In genomic region chr17:10523043-10523442, GRCh38 we compare ENCODE assay signal across 38 cellular contexts. TPM values are rescaled to one million over a fixed set of nuclear protein-coding genes. Genes with fewer than 3 reads are reported as not detected.
"Had no signal": no experiment of that assay in that cellular context is flagged by ENCODE, and none has a peak within 500 bp of the region (broad histone marks: within the 10 kb centered on the region; RNA-seq: fewer than 3 reads in every experiment).

No MANE protein-coding gene starts in this region.

- H3K4me3 ChIP-seq: adrenal gland, body of pancreas, breast epithelium had no signal

- H3K4me1 Mint-ChIP-seq: activated B cell treated with CpG ODN at 0.5 μM for 24 hours; activated CD4-positive, alpha-beta T cell treated with anti-CD3 and anti-CD28 coated beads, Interleukin-2, amount 10 ng/mL, durations not matched to agents 24 days and 14 days; activated naive CD8-positive, alpha-beta T cell treated with anti-CD3 and anti-CD28 coated beads for 36 hours; activated T-helper 17 cell treated with anti-CD3 and anti-CD28 coated beads, Interleukin-2, amount 50 U/mL, for 72 hours had no signal

- H3K9me3 ChIP-seq: adrenal gland, body of pancreas, breast epithelium had no signal

- H3K27ac Mint-ChIP-seq: activated B cell treated with CpG ODN at 0.5 μM for 24 hours; activated CD4-positive, alpha-beta memory T cell treated with anti-CD3 and anti-CD28 coated beads for 36 hours; activated CD4-positive, alpha-beta T cell treated with anti-CD3 and anti-CD28 coated beads, Interleukin-2, amount 10 ng/mL, durations not matched to agents 24 days and 14 days; activated CD8-positive, alpha-beta T cell treated with anti-CD3 and anti-CD28 coated beads for 36 hours; activated naive CD4-positive, alpha-beta T cell treated with anti-CD3 and anti-CD28 coated beads for 36 hours; activated naive CD4-positive, alpha-beta T cell treated with anti-CD3 and anti-CD28 coated beads, Interleukin-2, amount 50 U/mL, for 72 hours; activated naive CD8-positive, alpha-beta T cell treated with anti-CD3 and anti-CD28 coated beads for 36 hours; activated T-cell treated with anti-CD3 and anti-CD28 coated beads, Interleukin-2, amount 50 U/mL, for 72 hours; activated T-helper 1 cell treated with anti-CD3 and anti-CD28 coated beads, Interleukin-12 subunit alpha, Interleukin-12 subunit beta, Interleukin-2, Interleukin-4 antibody, amounts not matched to agents 30 ng/mL and 10 ng/mL and 1 ng/mL, durations not matched to agents 14 hours and 24 hours and 36 hours; activated T-helper 17 cell treated with anti-CD3 and anti-CD28 coated beads, Interleukin-2, amount 50 U/mL, for 72 hours; T-helper 1 cell treated with Interleukin-12 subunit alpha and Interleukin-12 subunit beta and Interleukin-4 antibody, amounts not matched to agents 30 μg/mL and 1 μg/mL, for 36 hours; T-helper 2 cell treated with Interferon-gamma antibody and Interleukin-4, amounts not matched to agents 5 μg/mL and 100 μg/mL, for 36 hours had no signal

- H3K4me3 Mint-ChIP-seq: activated B cell treated with CpG ODN at 0.5 μM for 24 hours; activated CD4-positive, alpha-beta memory T cell treated with anti-CD3 and anti-CD28 coated beads for 36 hours; activated CD4-positive, alpha-beta T cell treated with anti-CD3 and anti-CD28 coated beads, Interleukin-2, amount 10 ng/mL, durations not matched to agents 24 days and 14 days; activated CD8-positive, alpha-beta T cell treated with anti-CD3 and anti-CD28 coated beads for 36 hours; activated naive CD4-positive, alpha-beta T cell treated with anti-CD3 and anti-CD28 coated beads for 36 hours; activated naive CD8-positive, alpha-beta T cell treated with anti-CD3 and anti-CD28 coated beads for 36 hours; activated T-cell treated with anti-CD3 and anti-CD28 coated beads, Interleukin-2, amount 50 U/mL, for 4 hours; activated T-cell treated with anti-CD3 and anti-CD28 coated beads, Interleukin-2, amount 50 U/mL, for 72 hours; activated T-helper 1 cell treated with anti-CD3 and anti-CD28 coated beads, Interleukin-12 subunit alpha, Interleukin-12 subunit beta, Interleukin-2, Interleukin-4 antibody, amounts not matched to agents 30 ng/mL and 10 ng/mL and 1 ng/mL, durations not matched to agents 14 hours and 24 hours and 36 hours; activated T-helper 17 cell treated with anti-CD3 and anti-CD28 coated beads, Interleukin-2, amount 50 U/mL, for 72 hours; T-helper 1 cell treated with Interleukin-12 subunit alpha and Interleukin-12 subunit beta and Interleukin-4 antibody, amounts not matched to agents 30 μg/mL and 1 μg/mL, for 36 hours; T-helper 2 cell treated with Interferon-gamma antibody and Interleukin-4, amounts not matched to agents 5 μg/mL and 100 μg/mL, for 36 hours had no signal

- DNase-seq: activated B cell treated with CpG ODN at 0.5 μM for 24 hours; activated CD4-positive, alpha-beta memory T cell treated with anti-CD3 and anti-CD28 coated beads for 36 hours; activated CD4-positive, alpha-beta T cell treated with anti-CD3 and anti-CD28 coated beads for 4 hours; activated CD4-positive, alpha-beta T cell treated with anti-CD3 and anti-CD28 coated beads, Interleukin-2, amount 10 ng/mL, durations not matched to agents 24 days and 14 days; activated CD4-positive, alpha-beta T cell treated with anti-CD3 and anti-CD28 coated beads, Interleukin-2, amount 50 U/mL, for 1 hour; activated CD4-positive, alpha-beta T cell treated with anti-CD3 and anti-CD28 coated beads, Interleukin-2, amount 50 U/mL, for 4 hours; activated CD4-positive, CD25-positive, alpha-beta regulatory T cell treated with anti-CD3 and anti-CD28 coated beads, Interleukin-2, amount 50 U/mL, for 72 hours; activated CD8-positive, alpha-beta memory T cell treated with anti-CD3 and anti-CD28 coated beads, Interleukin-2, amount 50 U/mL, for 4 hours; activated CD8-positive, alpha-beta T cell treated with anti-CD3 and anti-CD28 coated beads for 36 hours; activated effector memory CD4-positive, alpha-beta T cell treated with anti-CD3 and anti-CD28 coated beads, Interleukin-2, amount 50 U/mL, for 16 hours; activated gamma-delta T cell treated with Interleukin-2 at 50 U/mL for 16 hours; activated naive CD4-positive, alpha-beta T cell; activated naive CD4-positive, alpha-beta T cell treated with anti-CD3 and anti-CD28 coated beads for 36 hours; activated naive CD4-positive, alpha-beta T cell treated with anti-CD3 and anti-CD28 coated beads, Interleukin-2, amount 50 U/mL, for 16 hours; activated naive CD8-positive, alpha-beta T cell treated with anti-CD3 and anti-CD28 coated beads for 36 hours; activated T-cell treated with anti-CD3 and anti-CD28 coated beads for 4 hours; activated T-cell treated with anti-CD3 and anti-CD28 coated beads, Interleukin-2, amount 50 U/mL, for 1 hour; activated T-cell treated with anti-CD3 and anti-CD28 coated beads, Interleukin-2, amount 50 U/mL, for 4 hours; activated T-cell treated with anti-CD3 and anti-CD28 coated beads, Interleukin-2, amount 50 U/mL, for 72 hours; adrenal gland; amniotic stem cell; aorta; body of pancreas; brain microvascular endothelial cell; central memory CD4-positive, alpha-beta T cell; T-helper 2 cell; T-helper 9 cell had no signal

- H3K36me3 Mint-ChIP-seq: activated CD4-positive, alpha-beta memory T cell treated with anti-CD3 and anti-CD28 coated beads for 36 hours; activated naive CD4-positive, alpha-beta T cell treated with anti-CD3 and anti-CD28 coated beads, Interleukin-2, amount 50 U/mL, for 72 hours; activated naive CD8-positive, alpha-beta T cell treated with anti-CD3 and anti-CD28 coated beads for 36 hours had no signal

- H3K27ac ChIP-seq: adrenal gland, body of pancreas, brain microvascular endothelial cell, breast epithelium, VCaP had no signal

- H3K9me3 Mint-ChIP-seq: activated B cell treated with CpG ODN at 0.5 μM for 24 hours; activated CD4-positive, alpha-beta memory T cell treated with anti-CD3 and anti-CD28 coated beads for 36 hours; activated CD4-positive, alpha-beta T cell treated with anti-CD3 and anti-CD28 coated beads, Interleukin-2, amount 10 ng/mL, durations not matched to agents 24 days and 14 days; activated CD8-positive, alpha-beta T cell treated with anti-CD3 and anti-CD28 coated beads for 36 hours; activated naive CD8-positive, alpha-beta T cell treated with anti-CD3 and anti-CD28 coated beads for 36 hours; activated T-helper 1 cell treated with anti-CD3 and anti-CD28 coated beads, Interleukin-12 subunit alpha, Interleukin-12 subunit beta, Interleukin-2, Interleukin-4 antibody, amounts not matched to agents 30 ng/mL and 10 ng/mL and 1 ng/mL, durations not matched to agents 14 hours and 24 hours and 36 hours; T-helper 2 cell treated with Interferon-gamma antibody and Interleukin-4, amounts not matched to agents 5 μg/mL and 100 μg/mL, for 36 hours had no signal

- H3K4me1 ChIP-seq: adrenal gland, body of pancreas, breast epithelium had no signal

- H3K27me3 Mint-ChIP-seq: activated B cell treated with CpG ODN at 0.5 μM for 24 hours; activated CD4-positive, alpha-beta T cell treated with anti-CD3 and anti-CD28 coated beads, Interleukin-2, amount 10 ng/mL, durations not matched to agents 24 days and 14 days had no signal

- ATAC-seq: activated CD8-positive, alpha-beta T cell treated with anti-CD3 and anti-CD28 coated beads for 36 hours; activated naive CD4-positive, alpha-beta T cell treated with anti-CD3 and anti-CD28 coated beads, Interleukin-2, amount 50 U/mL, for 72 hours; activated T-cell treated with anti-CD3 and anti-CD28 coated beads, Interleukin-2, amount 50 U/mL, for 4 hours; activated T-cell treated with anti-CD3 and anti-CD28 coated beads, Interleukin-2, amount 50 U/mL, for 72 hours; activated T-helper 17 cell treated with anti-CD3 and anti-CD28 coated beads, Interleukin-2, amount 50 U/mL, for 72 hours; body of pancreas had no signal

- H3K36me3 ChIP-seq: adrenal gland, brain microvascular endothelial cell, breast epithelium had no signal

- H3K27me3 ChIP-seq: adrenal gland, body of pancreas, brain microvascular endothelial cell, breast epithelium had no signal

RNA-seq across cellular contexts. Expression of gene MYH1, which starts 4.7 kb away (rescaled TPM):
- total RNA-seq: activated B cell treated with CpG ODN at 0.5 μM for 24 hours; activated CD4-positive, alpha-beta memory T cell treated with anti-CD3 and anti-CD28 coated beads for 36 hours; activated CD4-positive, alpha-beta T cell treated with anti-CD3 and anti-CD28 coated beads, Interleukin-2, amount 10 ng/mL, durations not matched to agents 24 days and 14 days; activated CD8-positive, alpha-beta memory T cell treated with anti-CD3 and anti-CD28 coated beads for 36 hours; activated CD8-positive, alpha-beta T cell treated with anti-CD3 and anti-CD28 coated beads for 36 hours; activated naive CD4-positive, alpha-beta T cell treated with anti-CD3 and anti-CD28 coated beads for 36 hours; activated naive CD4-positive, alpha-beta T cell treated with anti-CD3 and anti-CD28 coated beads, Interleukin-2, amount 50 U/mL, for 72 hours; activated naive CD8-positive, alpha-beta T cell treated with anti-CD3 and anti-CD28 coated beads for 36 hours; activated T-cell treated with anti-CD3 and anti-CD28 coated beads, Interleukin-2, amount 50 U/mL, for 4 hours; activated T-cell treated with anti-CD3 and anti-CD28 coated beads, Interleukin-2, amount 50 U/mL, for 72 hours; activated T-helper 1 cell treated with anti-CD3 and anti-CD28 coated beads, Interleukin-12 subunit alpha, Interleukin-12 subunit beta, Interleukin-2, Interleukin-4 antibody, amounts not matched to agents 30 ng/mL and 10 ng/mL and 1 ng/mL, durations not matched to agents 14 hours and 24 hours and 36 hours; activated T-helper 17 cell treated with anti-CD3 and anti-CD28 coated beads, Interleukin-2, amount 50 U/mL, for 72 hours; aorta; astrocyte; body of pancreas had no signal

RNA-seq across cellular contexts. Expression of gene MYH2, which starts 26.4 kb away (rescaled TPM):
- total RNA-seq: activated B cell treated with CpG ODN at 0.5 μM for 24 hours; activated CD4-positive, alpha-beta memory T cell treated with anti-CD3 and anti-CD28 coated beads for 36 hours; activated CD4-positive, alpha-beta T cell treated with anti-CD3 and anti-CD28 coated beads, Interleukin-2, amount 10 ng/mL, durations not matched to agents 24 days and 14 days; activated CD8-positive, alpha-beta memory T cell treated with anti-CD3 and anti-CD28 coated beads for 36 hours; activated CD8-positive, alpha-beta T cell treated with anti-CD3 and anti-CD28 coated beads for 36 hours; activated naive CD4-positive, alpha-beta T cell treated with anti-CD3 and anti-CD28 coated beads for 36 hours; activated naive CD4-positive, alpha-beta T cell treated with anti-CD3 and anti-CD28 coated beads, Interleukin-2, amount 50 U/mL, for 72 hours; activated naive CD8-positive, alpha-beta T cell treated with anti-CD3 and anti-CD28 coated beads for 36 hours; activated T-cell treated with anti-CD3 and anti-CD28 coated beads, Interleukin-2, amount 50 U/mL, for 4 hours; activated T-cell treated with anti-CD3 and anti-CD28 coated beads, Interleukin-2, amount 50 U/mL, for 72 hours; activated T-helper 1 cell treated with anti-CD3 and anti-CD28 coated beads, Interleukin-12 subunit alpha, Interleukin-12 subunit beta, Interleukin-2, Interleukin-4 antibody, amounts not matched to agents 30 ng/mL and 10 ng/mL and 1 ng/mL, durations not matched to agents 14 hours and 24 hours and 36 hours; activated T-helper 17 cell treated with anti-CD3 and anti-CD28 coated beads, Interleukin-2, amount 50 U/mL, for 72 hours; aorta; body of pancreas had no signal

RNA-seq across cellular contexts. Expression of gene MYH4, which starts 53.7 kb away (rescaled TPM):
- total RNA-seq: activated B cell treated with CpG ODN at 0.5 μM for 24 hours; activated CD4-positive, alpha-beta memory T cell treated with anti-CD3 and anti-CD28 coated beads for 36 hours; activated CD4-positive, alpha-beta T cell treated with anti-CD3 and anti-CD28 coated beads, Interleukin-2, amount 10 ng/mL, durations not matched to agents 24 days and 14 days; activated CD8-positive, alpha-beta memory T cell treated with anti-CD3 and anti-CD28 coated beads for 36 hours; activated CD8-positive, alpha-beta T cell treated with anti-CD3 and anti-CD28 coated beads for 36 hours; activated naive CD4-positive, alpha-beta T cell treated with anti-CD3 and anti-CD28 coated beads for 36 hours; activated naive CD4-positive, alpha-beta T cell treated with anti-CD3 and anti-CD28 coated beads, Interleukin-2, amount 50 U/mL, for 72 hours; activated naive CD8-positive, alpha-beta T cell treated with anti-CD3 and anti-CD28 coated beads for 36 hours; activated T-cell treated with anti-CD3 and anti-CD28 coated beads, Interleukin-2, amount 50 U/mL, for 4 hours; activated T-cell treated with anti-CD3 and anti-CD28 coated beads, Interleukin-2, amount 50 U/mL, for 72 hours; activated T-helper 1 cell treated with anti-CD3 and anti-CD28 coated beads, Interleukin-12 subunit alpha, Interleukin-12 subunit beta, Interleukin-2, Interleukin-4 antibody, amounts not matched to agents 30 ng/mL and 10 ng/mL and 1 ng/mL, durations not matched to agents 14 hours and 24 hours and 36 hours; activated T-helper 17 cell treated with anti-CD3 and anti-CD28 coated beads, Interleukin-2, amount 50 U/mL, for 72 hours; adrenal gland; aorta; astrocyte; body of pancreas; breast epithelium; cardiac septum; cerebellum had no signal
- polyA plus RNA-seq: adrenal gland, aorta had no signal
